Comparison of ENCODE assay signal across 1 cellular context in the genomic region with DNA sequence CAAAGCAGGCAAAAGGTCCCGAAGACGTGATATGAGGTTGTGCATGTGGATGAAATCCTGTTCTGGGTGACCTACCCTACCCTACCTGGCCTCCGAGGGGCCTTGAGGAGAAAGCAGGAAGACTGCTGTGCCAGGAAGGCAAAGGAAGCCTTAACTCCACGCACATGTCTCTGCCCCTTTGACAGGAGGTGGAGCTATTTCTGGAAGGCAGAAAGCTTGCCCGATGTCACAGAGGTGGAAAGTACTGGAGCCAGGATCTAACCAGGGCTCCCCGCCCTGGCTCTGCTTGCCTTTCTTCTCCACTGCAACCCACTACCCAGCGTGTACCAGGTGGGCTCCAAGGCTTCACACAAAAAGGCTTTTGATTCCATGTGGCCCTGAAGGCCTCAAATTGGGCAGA.
TF ChIP-seq lines count a peak whose summit lies in the region.

No MANE protein-coding gene starts in this region.

TF ChIP-seq in HepG2, 621 proteins besides CTCF, POLR2A, EP300 and RAD21 (continued from another document):
- TF ChIP-seq, protein P1, sequence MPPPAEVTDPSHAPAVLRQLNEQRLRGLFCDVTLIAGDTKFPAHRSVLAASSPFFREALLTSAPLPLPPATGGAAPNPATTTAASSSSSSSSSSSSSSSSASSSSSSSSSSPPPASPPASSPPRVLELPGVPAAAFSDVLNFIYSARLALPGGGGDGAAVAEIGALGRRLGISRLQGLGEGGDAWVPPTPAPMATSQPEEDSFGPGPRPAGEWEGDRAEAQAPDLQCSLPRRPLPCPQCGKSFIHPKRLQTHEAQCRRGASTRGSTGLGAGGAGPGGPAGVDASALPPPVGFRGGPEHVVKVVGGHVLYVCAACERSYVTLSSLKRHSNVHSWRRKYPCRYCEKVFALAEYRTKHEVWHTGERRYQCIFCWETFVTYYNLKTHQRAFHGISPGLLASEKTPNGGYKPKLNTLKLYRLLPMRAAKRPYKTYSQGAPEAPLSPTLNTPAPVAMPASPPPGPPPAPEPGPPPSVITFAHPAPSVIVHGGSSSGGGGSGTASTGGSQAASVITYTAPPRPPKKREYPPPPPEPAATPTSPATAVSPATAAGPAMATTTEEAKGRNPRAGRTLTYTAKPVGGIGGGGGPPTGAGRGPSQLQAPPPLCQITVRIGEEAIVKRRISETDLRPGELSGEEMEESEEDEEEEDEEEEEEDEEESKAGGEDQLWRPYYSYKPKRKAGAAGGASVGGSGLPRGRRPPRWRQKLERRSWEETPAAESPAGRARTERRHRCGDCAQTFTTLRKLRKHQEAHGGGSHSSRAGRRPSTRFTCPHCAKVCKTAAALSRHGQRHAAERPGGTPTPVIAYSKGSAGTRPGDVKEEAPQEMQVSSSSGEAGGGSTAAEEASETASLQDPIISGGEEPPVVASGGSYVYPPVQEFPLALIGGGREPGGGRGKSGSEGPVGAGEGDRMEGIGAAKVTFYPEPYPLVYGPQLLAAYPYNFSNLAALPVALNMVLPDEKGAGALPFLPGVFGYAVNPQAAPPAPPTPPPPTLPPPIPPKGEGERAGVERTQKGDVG (CRISPR knock-in tag; IDR thresholded peaks at IDR 0.05; ENCODE audit: borderline replicate concordance) = no peak
- TF ChIP-seq, protein P2, sequence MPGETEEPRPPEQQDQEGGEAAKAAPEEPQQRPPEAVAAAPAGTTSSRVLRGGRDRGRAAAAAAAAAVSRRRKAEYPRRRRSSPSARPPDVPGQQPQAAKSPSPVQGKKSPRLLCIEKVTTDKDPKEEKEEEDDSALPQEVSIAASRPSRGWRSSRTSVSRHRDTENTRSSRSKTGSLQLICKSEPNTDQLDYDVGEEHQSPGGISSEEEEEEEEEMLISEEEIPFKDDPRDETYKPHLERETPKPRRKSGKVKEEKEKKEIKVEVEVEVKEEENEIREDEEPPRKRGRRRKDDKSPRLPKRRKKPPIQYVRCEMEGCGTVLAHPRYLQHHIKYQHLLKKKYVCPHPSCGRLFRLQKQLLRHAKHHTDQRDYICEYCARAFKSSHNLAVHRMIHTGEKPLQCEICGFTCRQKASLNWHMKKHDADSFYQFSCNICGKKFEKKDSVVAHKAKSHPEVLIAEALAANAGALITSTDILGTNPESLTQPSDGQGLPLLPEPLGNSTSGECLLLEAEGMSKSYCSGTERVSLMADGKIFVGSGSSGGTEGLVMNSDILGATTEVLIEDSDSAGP (CRISPR knock-in tag; IDR thresholded peaks at IDR 0.05; ENCODE audit: borderline replicate concordance) = no peak
- TF ChIP-seq ZNF678 (CRISPR knock-in tag; IDR thresholded peaks at IDR 0.05) = no peak
- TF ChIP-seq, protein P3, sequence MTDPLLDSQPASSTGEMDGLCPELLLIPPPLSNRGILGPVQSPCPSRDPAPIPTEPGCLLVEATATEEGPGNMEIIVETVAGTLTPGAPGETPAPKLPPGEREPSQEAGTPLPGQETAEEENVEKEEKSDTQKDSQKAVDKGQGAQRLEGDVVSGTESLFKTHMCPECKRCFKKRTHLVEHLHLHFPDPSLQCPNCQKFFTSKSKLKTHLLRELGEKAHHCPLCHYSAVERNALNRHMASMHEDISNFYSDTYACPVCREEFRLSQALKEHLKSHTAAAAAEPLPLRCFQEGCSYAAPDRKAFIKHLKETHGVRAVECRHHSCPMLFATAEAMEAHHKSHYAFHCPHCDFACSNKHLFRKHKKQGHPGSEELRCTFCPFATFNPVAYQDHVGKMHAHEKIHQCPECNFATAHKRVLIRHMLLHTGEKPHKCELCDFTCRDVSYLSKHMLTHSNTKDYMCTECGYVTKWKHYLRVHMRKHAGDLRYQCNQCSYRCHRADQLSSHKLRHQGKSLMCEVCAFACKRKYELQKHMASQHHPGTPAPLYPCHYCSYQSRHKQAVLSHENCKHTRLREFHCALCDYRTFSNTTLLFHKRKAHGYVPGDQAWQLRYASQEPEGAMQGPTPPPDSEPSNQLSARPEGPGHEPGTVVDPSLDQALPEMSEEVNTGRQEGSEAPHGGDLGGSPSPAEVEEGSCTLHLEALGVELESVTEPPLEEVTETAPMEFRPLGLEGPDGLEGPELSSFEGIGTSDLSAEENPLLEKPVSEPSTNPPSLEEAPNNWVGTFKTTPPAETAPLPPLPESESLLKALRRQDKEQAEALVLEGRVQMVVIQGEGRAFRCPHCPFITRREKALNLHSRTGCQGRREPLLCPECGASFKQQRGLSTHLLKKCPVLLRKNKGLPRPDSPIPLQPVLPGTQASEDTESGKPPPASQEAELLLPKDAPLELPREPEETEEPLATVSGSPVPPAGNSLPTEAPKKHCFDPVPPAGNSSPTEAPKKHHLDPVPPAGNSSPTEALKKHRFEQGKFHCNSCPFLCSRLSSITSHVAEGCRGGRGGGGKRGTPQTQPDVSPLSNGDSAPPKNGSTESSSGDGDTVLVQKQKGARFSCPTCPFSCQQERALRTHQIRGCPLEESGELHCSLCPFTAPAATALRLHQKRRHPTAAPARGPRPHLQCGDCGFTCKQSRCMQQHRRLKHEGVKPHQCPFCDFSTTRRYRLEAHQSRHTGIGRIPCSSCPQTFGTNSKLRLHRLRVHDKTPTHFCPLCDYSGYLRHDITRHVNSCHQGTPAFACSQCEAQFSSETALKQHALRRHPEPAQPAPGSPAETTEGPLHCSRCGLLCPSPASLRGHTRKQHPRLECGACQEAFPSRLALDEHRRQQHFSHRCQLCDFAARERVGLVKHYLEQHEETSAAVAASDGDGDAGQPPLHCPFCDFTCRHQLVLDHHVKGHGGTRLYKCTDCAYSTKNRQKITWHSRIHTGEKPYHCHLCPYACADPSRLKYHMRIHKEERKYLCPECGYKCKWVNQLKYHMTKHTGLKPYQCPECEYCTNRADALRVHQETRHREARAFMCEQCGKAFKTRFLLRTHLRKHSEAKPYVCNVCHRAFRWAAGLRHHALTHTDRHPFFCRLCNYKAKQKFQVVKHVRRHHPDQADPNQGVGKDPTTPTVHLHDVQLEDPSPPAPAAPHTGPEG (CRISPR knock-in tag; IDR thresholded peaks at IDR 0.05) = no peak
